In the genomic region with DNA sequence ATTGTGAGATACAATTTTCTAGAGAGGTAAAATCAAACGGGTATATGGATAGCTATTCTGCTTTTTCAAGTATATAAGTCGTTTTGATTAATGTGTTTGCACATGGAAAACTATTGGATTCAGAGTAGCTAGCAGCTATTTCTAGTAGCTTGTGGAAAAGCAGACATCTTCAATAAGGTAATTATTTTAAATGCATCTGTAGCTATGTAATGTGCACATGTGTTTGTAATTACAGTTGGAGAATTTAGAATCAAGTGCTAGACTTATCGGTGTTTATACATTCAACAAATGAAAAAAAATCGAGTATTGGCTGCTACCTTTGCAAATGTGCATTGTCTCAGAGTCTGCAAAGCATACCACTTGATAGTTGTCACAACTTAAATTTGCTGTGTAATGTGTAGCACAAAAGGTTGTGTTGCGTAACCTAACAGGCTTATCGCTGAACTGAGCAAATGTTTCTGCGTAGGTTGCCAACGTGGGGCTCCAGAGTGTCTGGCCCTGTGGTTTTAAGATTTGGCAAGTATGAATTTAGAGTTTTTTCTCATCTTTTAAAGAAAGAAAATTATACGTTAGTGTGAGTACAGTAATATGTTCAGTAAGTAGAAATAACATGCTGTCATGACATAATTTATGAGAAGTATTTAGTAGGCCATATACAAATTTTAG, we compare ENCODE assay signal across 21 cellular contexts. TPM values are rescaled to one million over a fixed set of nuclear protein-coding genes. Genes with fewer than 3 reads are reported as not detected.
A peak's percentile ranks its signal among the peaks of the same experiment; 100 is the strongest.
DNase-seq lines count a peak whose midpoint lies in the region; ATAC-seq and TF ChIP-seq lines count a peak whose summit lies in the region.
"Had no signal": no experiment of that assay in that cellular context is flagged by ENCODE, and none has a peak within 500 bp of the region (broad histone marks: within the 10 kb centered on the region; RNA-seq: fewer than 3 reads in every experiment).

No MANE protein-coding gene starts in this region.

- H3K9me2 ChIP-seq in SK-N-SH: no peaks in the 10 kb centered on the region

- intact Hi-C loops in left cardiac atrium (cut with DNase I): no loop called here

- TF ChIP-seq CTCF in right atrium auricular region (IDR thresholded peaks at IDR 0.05) (no peak), SK-N-SH (IDR thresholded peaks at IDR 0.05) (no peak), fibroblast of the aortic adventitia (IDR thresholded peaks at IDR 0.05; ENCODE audit: insufficient read depth, low read length) (no peak)

- no peak overlapping the region for H3K4me2 ChIP-seq in SK-N-SH

- no peaks in the 10 kb centered on the region for H3K4me1 ChIP-seq in right atrium auricular region
- H3K4me1 ChIP-seq in SK-N-SH (ENCODE audit: control insufficient read depth in 1 of 2, insufficient read depth in 2 of 2, low read depth in 1 of 2, low read length in 1 of 2): peaks cover 0 to 9% of the 10 kb centered on the region in 2 experiments; a peak in 2 of 4 replicates
- H3K4me1 ChIP-seq: body of pancreas, tibial artery had no signal

- DNase-seq in left cardiac atrium (no peak), right atrium auricular region (ENCODE audit: low spot score) (no peak), SK-N-SH (peak; percentile 47), fibroblast of the aortic adventitia (ENCODE audit: low read depth) (peak; percentile 100), dermis blood vessel endothelial cell (no peak), dedifferentiated amniotic fluid mesenchymal stem cell (ENCODE audit: extremely low spot score) (no peak)
- DNase-seq: activated CD4-positive, alpha-beta T cell treated with anti-CD3 and anti-CD28 coated beads, Interleukin-2, amount 50 U/mL, for 48 hours; activated naive CD4-positive, alpha-beta T cell treated with Interleukin-2 at 50 U/mL for 16 hours; activated T-cell treated with anti-CD3 and anti-CD28 coated beads, Interleukin-2, amount 50 U/mL, for 1 hour; body of pancreas; cortex of kidney; H7; NCI-H1092; retina; tibial artery; WERI-Rb-1 had no signal

- CTCF ChIA-PET in SK-N-SH (lab: Yijun Ruan, JAX): interaction anchor here (0.6 to 1.0 kb wide), 2 partner anchors 45 kb away, joined by 3 to 4 read pairs; no protein-coding TSS in a partner anchor

- H3K4me3 ChIP-seq in right atrium auricular region (no peak overlapping the region), SK-N-SH (ENCODE audit: low read depth in 2 of 2, low read length in 1 of 2) (no peak overlapping the region), fibroblast of the aortic adventitia (ENCODE audit: low read depth, low read length) (no peak overlapping the region)
- H3K4me3 ChIP-seq: body of pancreas, tibial artery had no signal

- H3K9me3 ChIP-seq in right atrium auricular region (no peaks in the 10 kb centered on the region), SK-N-SH (no peaks in the 10 kb centered on the region)
- H3K9me3 ChIP-seq: body of pancreas, neutrophil, tibial artery had no signal

- H3K27me3 ChIP-seq in right atrium auricular region: no peaks in the 10 kb centered on the region
- no peaks in the 10 kb centered on the region for H3K27me3 ChIP-seq in SK-N-SH (ENCODE audit: insufficient read depth)
- H3K27me3 ChIP-seq: body of pancreas, neutrophil, tibial artery had no signal

- POLR2A ChIA-PET in SK-N-SH (lab: Yijun Ruan, JAX): no interaction called here

- H2AFZ ChIP-seq in SK-N-SH (ENCODE audit: low read depth): no peak overlapping the region

- H3K79me2 ChIP-seq in SK-N-SH (ENCODE audit: insufficient read depth): no peaks in the 10 kb centered on the region

- ATAC-seq in left cardiac atrium (peak; percentile 57 to 61), GM18517 (IDR thresholded peaks at IDR 0.05; ENCODE audit: unreplicated experiment) (no peak), GM18511 (IDR thresholded peaks at IDR 0.05; ENCODE audit: unreplicated experiment) (no peak)
- ATAC-seq: body of pancreas; left lobe of liver; stimulated activated effector memory CD8-positive, alpha-beta T cell treated with anti-CD3 and anti-CD28 coated beads, Interleukin-12 subunit alpha, Interleukin-12 subunit beta, amount 100 ng/mL, for 72 hours had no signal

- TF ChIP-seq RAD21 in SK-N-SH (IDR thresholded peaks at IDR 0.05; ENCODE audit: low read length): no peak

- TF ChIP-seq EP300 in SK-N-SH (IDR thresholded peaks at IDR 0.05; ENCODE audit: borderline replicate concordance in 1 of 2, low read depth in 1 of 2, low read length in 1 of 2): peak in 1 of 2 experiments; percentile 67; a peak in 2 of 4 replicates

- no peak overlapping the region for H3K27ac ChIP-seq in right atrium auricular region
- peak overlapping the region in 1 of 2 experiments; percentile 71; a peak in 2 of 4 replicates for H3K27ac ChIP-seq in SK-N-SH (ENCODE audit: low read depth in 2 of 2, low read length in 1 of 2)
- H3K27ac ChIP-seq: body of pancreas, neutrophil, tibial artery, WERI-Rb-1 had no signal

- H3K9ac ChIP-seq in SK-N-SH: no peak overlapping the region

- WGBS in SK-N-SH (ENCODE audit: low lambda C conversion rate): 44% methylated on average over 9 of the region's 9 CpGs

- H4K20me1 ChIP-seq in SK-N-SH (ENCODE audit: insufficient read depth): no peaks in the 10 kb centered on the region

- no peaks in the 10 kb centered on the region for H3K36me3 ChIP-seq in right atrium auricular region
- H3K36me3 ChIP-seq in SK-N-SH (replicated peaks in 1 of 2; ENCODE audit: control insufficient read depth in 1 of 2, insufficient read depth in 2 of 2, low read length in 1 of 2): peaks cover 0 to 9% of the 10 kb centered on the region in 2 experiments
- H3K36me3 ChIP-seq: neutrophil, WERI-Rb-1 had no signal

- H3F3A ChIP-seq in SK-N-SH (replicated peaks; ENCODE audit: insufficient read depth): no peaks in the 10 kb centered on the region

TF ChIP-seq in SK-N-SH, 30 proteins besides CTCF, POLR2A, EP300 and RAD21:
- TF ChIP-seq YY1 (IDR thresholded peaks at IDR 0.05; ENCODE audit: low read depth): no peak
- no peak for TF ChIP-seq ELF1 (IDR thresholded peaks at IDR 0.05)
- TF ChIP-seq, protein P1, sequence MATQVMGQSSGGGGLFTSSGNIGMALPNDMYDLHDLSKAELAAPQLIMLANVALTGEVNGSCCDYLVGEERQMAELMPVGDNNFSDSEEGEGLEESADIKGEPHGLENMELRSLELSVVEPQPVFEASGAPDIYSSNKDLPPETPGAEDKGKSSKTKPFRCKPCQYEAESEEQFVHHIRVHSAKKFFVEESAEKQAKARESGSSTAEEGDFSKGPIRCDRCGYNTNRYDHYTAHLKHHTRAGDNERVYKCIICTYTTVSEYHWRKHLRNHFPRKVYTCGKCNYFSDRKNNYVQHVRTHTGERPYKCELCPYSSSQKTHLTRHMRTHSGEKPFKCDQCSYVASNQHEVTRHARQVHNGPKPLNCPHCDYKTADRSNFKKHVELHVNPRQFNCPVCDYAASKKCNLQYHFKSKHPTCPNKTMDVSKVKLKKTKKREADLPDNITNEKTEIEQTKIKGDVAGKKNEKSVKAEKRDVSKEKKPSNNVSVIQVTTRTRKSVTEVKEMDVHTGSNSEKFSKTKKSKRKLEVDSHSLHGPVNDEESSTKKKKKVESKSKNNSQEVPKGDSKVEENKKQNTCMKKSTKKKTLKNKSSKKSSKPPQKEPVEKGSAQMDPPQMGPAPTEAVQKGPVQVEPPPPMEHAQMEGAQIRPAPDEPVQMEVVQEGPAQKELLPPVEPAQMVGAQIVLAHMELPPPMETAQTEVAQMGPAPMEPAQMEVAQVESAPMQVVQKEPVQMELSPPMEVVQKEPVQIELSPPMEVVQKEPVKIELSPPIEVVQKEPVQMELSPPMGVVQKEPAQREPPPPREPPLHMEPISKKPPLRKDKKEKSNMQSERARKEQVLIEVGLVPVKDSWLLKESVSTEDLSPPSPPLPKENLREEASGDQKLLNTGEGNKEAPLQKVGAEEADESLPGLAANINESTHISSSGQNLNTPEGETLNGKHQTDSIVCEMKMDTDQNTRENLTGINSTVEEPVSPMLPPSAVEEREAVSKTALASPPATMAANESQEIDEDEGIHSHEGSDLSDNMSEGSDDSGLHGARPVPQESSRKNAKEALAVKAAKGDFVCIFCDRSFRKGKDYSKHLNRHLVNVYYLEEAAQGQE (IDR thresholded peaks at IDR 0.05; ENCODE audit: low read depth, low read length): no peak
- no peak for TF ChIP-seq POLR2AphosphoS5 (IDR thresholded peaks at IDR 0.05; ENCODE audit: low read depth, low read length)
- peak; percentile 84 for TF ChIP-seq RCOR1 (IDR thresholded peaks at IDR 0.05; ENCODE audit: low read length)
- TF ChIP-seq TEAD4 (IDR thresholded peaks at IDR 0.05; ENCODE audit: borderline replicate concordance, insufficient read depth): no peak
- no peak for TF ChIP-seq RFX5 (IDR thresholded peaks at IDR 0.05; ENCODE audit: low read length)

RNA-seq across cellular contexts. Expression of a gene that starts 44.3 kb away (rescaled TPM):
- total RNA-seq in left cardiac atrium: 1 to 10 TPM; 3.3 to 5.2 TPM
- total RNA-seq in right atrium auricular region: 1 to 10 TPM; 2.9 to 3.2 TPM
- 4.1 and 6.0 TPM in 2 replicates for polyA plus RNA-seq in SK-N-SH (2012; rRNA removed)
- 5.4 TPM in 2 replicates for polyA plus RNA-seq in SK-N-SH (2012; cell fraction: cytosol; rRNA removed)
- polyA plus RNA-seq in SK-N-SH (2012; cell fraction: nucleus; rRNA removed): 11.8 and 12.4 TPM in 2 replicates
- 21.1 and 83.6 TPM in 2 replicates for total RNA-seq in fibroblast of the aortic adventitia (ENCODE audit: low replicate concordance)
- 13.0 and 17.9 TPM in 2 replicates for total RNA-seq in dermis blood vessel endothelial cell

Comparison
In these comparisons a context has a peak if more than half of its experiments do, and no peak if none do; other contexts are left out.
1. ATAC-seq: peak in left cardiac atrium (2 of 2); none in GM18517 (single experiment) and GM18511 (single experiment).
2. DNase-seq: peak in SK-N-SH (single experiment) and fibroblast of the aortic adventitia (single experiment); none in left cardiac atrium (single experiment), right atrium auricular region (single experiment), dermis blood vessel endothelial cell (single experiment) and dedifferentiated amniotic fluid mesenchymal stem cell (single experiment).